ENCODE assay signal across 26 cellular contexts in the genomic region with DNA sequence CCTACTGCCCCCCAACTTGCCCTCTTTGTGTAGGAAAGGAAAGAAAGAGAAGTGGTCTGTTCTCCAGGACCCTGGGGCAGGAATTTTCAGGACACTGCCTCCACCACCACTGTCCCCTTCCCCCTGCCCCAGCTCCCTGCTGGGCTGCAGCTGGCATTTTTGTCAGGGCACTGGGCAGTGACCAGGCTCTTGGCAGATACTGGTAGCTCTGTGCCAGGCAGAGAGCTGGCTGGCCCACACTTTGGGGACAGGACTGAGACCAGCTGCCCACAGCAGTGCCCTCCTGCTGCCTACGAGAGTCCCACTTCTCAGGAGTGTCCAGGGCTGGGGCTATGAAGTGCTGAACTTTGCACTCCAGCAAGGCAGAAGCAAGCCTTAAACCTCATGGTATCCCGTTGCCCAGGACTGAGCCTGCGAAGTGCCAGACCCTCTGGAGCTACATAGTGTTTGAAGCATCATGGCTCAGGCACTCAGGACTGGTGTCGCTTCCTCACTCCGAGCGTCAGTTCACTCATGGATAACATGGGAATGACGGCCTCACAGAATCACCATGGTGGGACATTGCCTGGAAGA. TPM values are rescaled to one million over a fixed set of nuclear protein-coding genes. Genes with fewer than 3 reads are reported as not detected.
A peak's percentile ranks its signal among the peaks of the same experiment; 100 is the strongest.
DNase-seq lines count a peak whose midpoint lies in the region; ATAC-seq, FAIRE-seq and TF ChIP-seq lines count a peak whose summit lies in the region.
"Had no signal": no experiment of that assay in that cellular context is flagged by ENCODE, and none has a peak within 500 bp of the region (broad histone marks: within the 10 kb centered on the region; RNA-seq: fewer than 3 reads in every experiment).

No MANE protein-coding gene starts in this region.

- H2BK12ac ChIP-seq in trophoblast cell (ENCODE audit: low read length) = no peak overlapping the region

- H3K27ac ChIP-seq in layer of hippocampus (ENCODE audit: low read depth, low read length) (peak overlapping the region; percentile 54), trophoblast cell (ENCODE audit: low read depth, low read length) (no peak overlapping the region)
- H3K27ac ChIP-seq: colonic mucosa, esophagus squamous epithelium, testis, VCaP had no signal

- H4K12ac ChIP-seq in trophoblast cell (ENCODE audit: low read depth, low read length) = no peak overlapping the region

- H3K36me3 ChIP-seq in trophoblast cell (ENCODE audit: control insufficient read depth in 1 of 2, insufficient read depth in 2 of 2, low read length in 2 of 2) = no peaks in the 10 kb centered on the region
- H3K36me3 ChIP-seq: colonic mucosa, esophagus squamous epithelium had no signal

- no peaks in the 10 kb centered on the region for H3K79me2 ChIP-seq in trophoblast cell (ENCODE audit: control insufficient read depth, insufficient read depth, low read length, poor library complexity)

- no peak overlapping the region for H3K4me2 ChIP-seq in trophoblast cell (ENCODE audit: low read length)

- H3K9me3 ChIP-seq in trophoblast cell (ENCODE audit: insufficient read depth, low read depth, low read length) = no peaks in the 10 kb centered on the region
- H3K9me3 ChIP-seq: colonic mucosa, testis had no signal

- peaks cover 25 to 26% of the 10 kb centered on the region in 2 experiments for H3K4me1 ChIP-seq in trophoblast cell (ENCODE audit: control insufficient read depth in 1 of 2, insufficient read depth in 2 of 2, low read length in 2 of 2)
- H3K4me1 ChIP-seq: colonic mucosa, testis had no signal

- no peak overlapping the region for H2BK120ac ChIP-seq in trophoblast cell (ENCODE audit: insufficient read depth, low read length, poor library complexity)

- WGBS in trophoblast cell (ENCODE audit: extremely low coverage, insufficient coverage, insufficient read length) = no CpG with 5 or more reads among the region's 7 CpGs

- no peak for TF ChIP-seq POLR2A in GM12891 (IDR thresholded peaks at IDR 0.05; ENCODE audit: low read depth, low read length)

- H3K27me3 ChIP-seq in layer of hippocampus (ENCODE audit: control insufficient read depth, insufficient read depth, low read length) (no peaks in the 10 kb centered on the region), trophoblast cell (ENCODE audit: insufficient read depth, low read length) (no peaks in the 10 kb centered on the region)
- H3K27me3 ChIP-seq: colonic mucosa, testis had no signal

- FAIRE-seq in GM12891 (lab: Jason Lieb, UNC) = no peak
- FAIRE-seq: A204.1, endometrium had no signal

- peak overlapping the region; percentile 22 for H4K91ac ChIP-seq in trophoblast cell (ENCODE audit: low read depth, low read length)

- peak in 10 of 14 donors; percentile 14 to 80 (median 40) for DNase-seq in C1 segment of cervical spinal cord (lab: John Stamatoyannopoulos, UW)
- DNase-seq in cerebellum (ENCODE audit: low spot score) = peak; percentile 12
- no peak for DNase-seq in trophoblast cell
- no peak for DNase-seq in amniotic stem cell (lab: John Stamatoyannopoulos, UW)
- DNase-seq in T-helper 2 cell = no peak
- DNase-seq in GM12891 (ENCODE audit: insufficient read length, low spot score) = no peak
- DNase-seq: activated CD4-positive, alpha-beta T cell treated with anti-CD3 and anti-CD28 coated beads for 48 hours; activated naive CD4-positive, alpha-beta T cell treated with Interleukin-2 at 50 U/mL for 16 hours; activated T-cell treated with anti-CD3 and anti-CD28 coated beads, Interleukin-2, amount 50 U/mL, for 48 hours; CD8-positive, alpha-beta T cell; colonic mucosa; DMS 273 treated with DMSO at 0.1 percent for 48 hours; esophagus squamous epithelium; natural killer cell; NCI-H187; NCI-H2171; NCI-H510A treated with DMSO at 0.1 percent for 48 hours; stimulated activated naive B cell treated with anti-CD40 and anti-IgM and Interleukin-4, amounts not matched to agents 10 μg/mL and 1 μg/mL and 100 μg/mL, for 72 hours; testis had no signal

- H3K23ac ChIP-seq in trophoblast cell (ENCODE audit: low read length) = no peak overlapping the region

- no peak overlapping the region for H3K14ac ChIP-seq in trophoblast cell (ENCODE audit: low read length)

- H2AFZ ChIP-seq in trophoblast cell (ENCODE audit: insufficient read depth, low read length, poor library complexity) = no peak overlapping the region

- no peak overlapping the region for H3K4me3 ChIP-seq in trophoblast cell (ENCODE audit: low read depth, low read length)
- H3K4me3 ChIP-seq: colonic mucosa, esophagus squamous epithelium, testis had no signal

- ATAC-seq in GM21717 (IDR thresholded peaks at IDR 0.05; ENCODE audit: unreplicated experiment) = no peak
- ATAC-seq: CD8-positive, alpha-beta T cell; PC-3; stimulated activated naive B cell treated with anti-CD40 and anti-IgM and Interleukin-4, amounts not matched to agents 10 μg/mL and 1 μg/mL and 100 μg/mL, for 72 hours had no signal

- peaks cover 16% of the 10 kb centered on the region for H3K79me1 ChIP-seq in trophoblast cell (ENCODE audit: low read length)

- no peak overlapping the region for H2BK5ac ChIP-seq in trophoblast cell (ENCODE audit: low read depth, low read length, poor library complexity)

- H3K18ac ChIP-seq in trophoblast cell (ENCODE audit: low read length) = no peak overlapping the region

- no peak overlapping the region for H3K4ac ChIP-seq in trophoblast cell (ENCODE audit: low read depth, low read length)

- no peak overlapping the region for H3K9ac ChIP-seq in trophoblast cell (ENCODE audit: low read length)

- H4K8ac ChIP-seq in trophoblast cell (ENCODE audit: low read depth, low read length) = no peak overlapping the region

- H2AK5ac ChIP-seq in trophoblast cell (ENCODE audit: low read length) = no peak overlapping the region

TF ChIP-seq in GM12891, 5 proteins besides CTCF, POLR2A, EP300 and RAD21:
- TF ChIP-seq PAX5 (IDR thresholded peaks at IDR 0.05; ENCODE audit: insufficient read depth, low read length, severe bottlenecking) (no peak), POU2F2 (IDR thresholded peaks at IDR 0.05; ENCODE audit: low read depth, low read length) (no peak), SPI1 (IDR thresholded peaks at IDR 0.05; ENCODE audit: low read depth, low read length) (no peak), TAF1 (IDR thresholded peaks at IDR 0.05; ENCODE audit: low read depth, low read length) (no peak), POLR2AphosphoS5 (IDR thresholded peaks at IDR 0.05; ENCODE audit: low read depth, low read length) (no peak)

RNA-seq across cellular contexts. Expression of a gene that starts 19.3 kb away (rescaled TPM):
- total RNA-seq in cerebellum = 9.8 TPM
- 2.9 and 3.4 TPM in 2 replicates for polyA plus RNA-seq in trophoblast cell (2013)
- polyA plus RNA-seq in GM12891 (2012; ENCODE audit: low read depth, missing spikeins) = 0.18 TPM
- total RNA-seq: activated CD8-positive, alpha-beta memory T cell treated with anti-CD3 and anti-CD28 coated beads for 36 hours; PC-3 had no signal

RNA-seq across cellular contexts. Expression of a gene that starts 57.3 kb away (rescaled TPM):
- total RNA-seq in cerebellum = 28.4 TPM
- 11.1 and 11.8 TPM in 2 replicates for polyA plus RNA-seq in trophoblast cell (2013)
- polyA plus RNA-seq in GM12891 (2012; ENCODE audit: low read depth, missing spikeins) = 9.4 TPM

Comparison
In these comparisons a context has a peak if more than half of its experiments do, and no peak if none do; other contexts are left out.
1. DNase-seq: peak in C1 segment of cervical spinal cord (10 of 14) and cerebellum (single experiment); none in trophoblast cell (0 of 2), amniotic stem cell (single experiment), T-helper 2 cell (0 of 5) and GM12891 (single experiment).